In genomic region chr1:53470155-53470554, GRCh38 we compare ENCODE assay signal across 8 cellular contexts. TPM values are rescaled to one million over a fixed set of nuclear protein-coding genes. Genes with fewer than 3 reads are reported as not detected.
DNase-seq lines count a peak whose midpoint lies in the region; ATAC-seq and TF ChIP-seq lines count a peak whose summit lies in the region.

No MANE protein-coding gene starts in this region.

- no peaks in the 10 kb centered on the region for H3K9me3 ChIP-seq in A673 (ENCODE audit: low read depth, low read length, poor library complexity, severe bottlenecking)

- H3K9me3 Mint-ChIP-seq in mesothelial cell of epicardium, result no peaks in the 10 kb centered on the region
- H3K9me3 Mint-ChIP-seq in activated CD4-positive, alpha-beta T cell treated with anti-CD3 and anti-CD28 coated beads, Interleukin-2, amount 10 ng/mL, durations not matched to agents 24 days and 14 days, result no peaks in the 10 kb centered on the region

- POLR2A ChIA-PET in A673 (lab: Charles Lee; ENCODE audit: low non-redundant PET), result no interaction called here

- no peaks in the 10 kb centered on the region for H3K36me3 ChIP-seq in A673 (ENCODE audit: insufficient read depth, low read length, poor library complexity, severe bottlenecking)

- H3K27me3 ChIP-seq in A673 (replicated peaks; ENCODE audit: insufficient read depth, low read depth, low read length, poor library complexity), result no peaks in the 10 kb centered on the region

- BruUV-seq in A673 (replicated peaks; lab: Mats Ljungman, UMichigan), result no TSS peak

- H3K27me3 Mint-ChIP-seq in mesothelial cell of epicardium (ENCODE audit: low read depth), result no peaks in the 10 kb centered on the region
- H3K27me3 Mint-ChIP-seq in activated CD4-positive, alpha-beta T cell treated with anti-CD3 and anti-CD28 coated beads, Interleukin-2, amount 10 ng/mL, durations not matched to agents 24 days and 14 days, result no peaks in the 10 kb centered on the region

- CTCF ChIA-PET in A673 (lab: Charles Lee), result no interaction called here

- DNase-seq in A673 (ENCODE audit: low spot score) (peak; percentile 38), M059J (ENCODE audit: low read depth) (peak; percentile 70), epithelial cell of proximal tubule (ENCODE audit: low read depth) (peak; percentile 13), mesothelial cell of epicardium (ENCODE audit: low spot score in 2 of 2, unreplicated experiment in 2 of 2) (peak in 1 of 2 experiments; percentile 61), OCI-M2 (lab: John Stamatoyannopoulos, UW; ENCODE audit: unreplicated experiment) (no peak)
- DNase-seq in activated CD4-positive, alpha-beta T cell treated with anti-CD3 and anti-CD28 coated beads, Interleukin-2, amount 10 ng/mL, durations not matched to agents 24 days and 14 days, result no peak

- no peak overlapping the region for H3K4me3 Mint-ChIP-seq in mesothelial cell of epicardium
- H3K4me3 Mint-ChIP-seq in activated CD4-positive, alpha-beta T cell treated with anti-CD3 and anti-CD28 coated beads, Interleukin-2, amount 10 ng/mL, durations not matched to agents 24 days and 14 days, result no peak overlapping the region

- TF ChIP-seq CTCF in A673 (conservative IDR thresholded peaks at IDR 0.05; ENCODE audit: low read depth, low read length) (peak; percentile 42), epithelial cell of proximal tubule (conservative IDR thresholded peaks at IDR 0.05; ENCODE audit: low read depth, low read length) (peak; percentile 79), mesothelial cell of epicardium (IDR thresholded peaks at IDR 0.05; ENCODE audit: unreplicated experiment) (peak; percentile 66)

- ATAC-seq in HG02981 (IDR thresholded peaks at IDR 0.05; ENCODE audit: unreplicated experiment), result no peak
- ATAC-seq in HG02970 (IDR thresholded peaks at IDR 0.05; ENCODE audit: low FRiP score, unreplicated experiment), result no peak

- no peaks in the 10 kb centered on the region for H3K36me3 Mint-ChIP-seq in mesothelial cell of epicardium
- no peaks in the 10 kb centered on the region for H3K36me3 Mint-ChIP-seq in activated CD4-positive, alpha-beta T cell treated with anti-CD3 and anti-CD28 coated beads, Interleukin-2, amount 10 ng/mL, durations not matched to agents 24 days and 14 days (ENCODE audit: low read depth)

- no peaks in the 10 kb centered on the region for H3K4me1 ChIP-seq in A673 (ENCODE audit: insufficient read depth, low read length, poor library complexity, severe bottlenecking)

- intact Hi-C loops in A673 (cut with micrococcal nuclease; ENCODE audit: unreplicated experiment), result no loop called here
- intact Hi-C loops in activated CD4-positive, alpha-beta T cell treated with anti-CD3 and anti-CD28 coated beads, Interleukin-2, amount 10 ng/mL, durations not matched to agents 24 days and 14 days (cut with micrococcal nuclease), result no loop called here

- no peak overlapping the region for H3K27ac ChIP-seq in A673 (ENCODE audit: low read depth, low read length, poor library complexity, severe bottlenecking)

- H3K4me1 Mint-ChIP-seq in mesothelial cell of epicardium, result peaks cover 4% of the 10 kb centered on the region
- no peaks in the 10 kb centered on the region for H3K4me1 Mint-ChIP-seq in activated CD4-positive, alpha-beta T cell treated with anti-CD3 and anti-CD28 coated beads, Interleukin-2, amount 10 ng/mL, durations not matched to agents 24 days and 14 days

- H3K4me3 ChIP-seq in A673 (ENCODE audit: low read depth, low read length, poor library complexity, severe bottlenecking) (no peak overlapping the region), epithelial cell of proximal tubule (ENCODE audit: low read depth, low read length) (no peak overlapping the region)

- H3K27ac Mint-ChIP-seq in mesothelial cell of epicardium, result no peak overlapping the region
- no peak overlapping the region for H3K27ac Mint-ChIP-seq in activated CD4-positive, alpha-beta T cell treated with anti-CD3 and anti-CD28 coated beads, Interleukin-2, amount 10 ng/mL, durations not matched to agents 24 days and 14 days

RNA-seq across cellular contexts. Expression of gene DMRTB1, which starts 11.0 kb away (rescaled TPM):
- total RNA-seq in A673 (2021), result not detected in 2 replicates
- total RNA-seq in M059J (2014; rRNA removed; shearing (Covaris generic)), result not detected in 2 replicates
- total RNA-seq in epithelial cell of proximal tubule, result not detected in 2 replicates
- not detected in 3 replicates for total RNA-seq in mesothelial cell of epicardium
- total RNA-seq in activated CD4-positive, alpha-beta T cell treated with anti-CD3 and anti-CD28 coated beads, Interleukin-2, amount 10 ng/mL, durations not matched to agents 24 days and 14 days, result not detected in 2 replicates

Comparison
In these comparisons a context has a peak if more than half of its experiments do, and no peak if none do; other contexts are left out.
1. DNase-seq: peak in A673 (single experiment), M059J (single experiment) and epithelial cell of proximal tubule (single experiment); none in OCI-M2 (single experiment) and activated CD4-positive, alpha-beta T cell treated with anti-CD3 and anti-CD28 coated beads, Interleukin-2, amount 10 ng/mL, durations not matched to agents 24 days and 14 days (single experiment).
2. Peak in every context shown above with its lines, with median percentiles within 50 percentile points of each other: CTCF ChIP-seq.